Comparison of ENCODE assay signal across 8 cellular contexts in genomic region chr3:73049319-73049718, GRCh38.
"Had no signal": no experiment of that assay in that cellular context is flagged by ENCODE, and none has a peak within 500 bp of the region (broad histone marks: within the 10 kb centered on the region; RNA-seq: fewer than 3 reads in every experiment).

No MANE protein-coding gene starts in this region.

- H3K4me3 ChIP-seq: GM23248, HAP-1 had no signal

- DNase-seq: GM23248, GOT3, H7, HFFc6 had no signal

- ATAC-seq: HCT116, HepG2 had no signal

- H3K9me3 ChIP-seq: HAP-1 had no signal

- FAIRE-seq: HepG2 had no signal

- H3K9ac ChIP-seq: GM23248 had no signal

- H3K27ac ChIP-seq: GM23248, HL-60 had no signal

- H2AFZ ChIP-seq: GM23248 had no signal
